Comparison of ENCODE assay signal across 9 cellular contexts in the genomic region with DNA sequence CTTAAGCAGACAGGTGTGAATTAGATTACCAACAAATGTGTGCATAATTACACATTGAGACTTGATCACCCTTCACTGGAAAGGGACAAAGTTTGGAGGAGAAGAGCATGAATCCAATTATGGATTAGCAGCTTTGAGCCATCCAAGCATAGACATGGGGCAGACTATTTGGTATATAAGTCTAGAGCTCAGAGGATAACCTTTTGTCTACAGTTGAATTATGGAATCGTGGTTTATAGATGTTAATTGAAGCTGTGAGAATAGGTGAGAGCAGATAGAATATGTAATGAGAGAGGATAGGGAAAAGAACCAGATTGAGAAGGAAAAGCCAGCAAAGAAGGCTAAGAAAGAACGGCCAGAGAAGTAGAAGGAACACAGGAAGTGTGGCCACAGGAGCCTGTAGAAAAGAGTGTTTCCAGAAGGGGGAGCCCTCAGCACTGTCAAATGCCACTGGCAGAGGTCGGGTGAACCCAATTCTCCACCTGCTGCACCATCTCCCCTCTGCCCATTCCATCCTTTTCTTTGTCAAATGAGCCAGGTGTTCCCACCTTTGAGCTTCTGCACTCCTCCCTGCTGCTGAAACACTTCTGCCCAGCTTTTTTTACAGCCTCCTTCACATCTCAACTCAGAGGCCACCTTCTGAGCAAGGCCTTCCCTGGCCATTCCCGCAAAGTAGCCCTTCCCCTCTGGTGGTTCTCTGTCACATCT. TPM values are rescaled to one million over a fixed set of nuclear protein-coding genes. Genes with fewer than 3 reads are reported as not detected.
A peak's percentile ranks its signal among the peaks of the same experiment; 100 is the strongest.
DNase-seq lines count a peak whose midpoint lies in the region; ATAC-seq, FAIRE-seq and TF ChIP-seq lines count a peak whose summit lies in the region.
"Had no signal": no experiment of that assay in that cellular context is flagged by ENCODE, and none has a peak within 500 bp of the region (broad histone marks: within the 10 kb centered on the region; RNA-seq: fewer than 3 reads in every experiment).

No MANE protein-coding gene starts in this region.

- H3K27me3 ChIP-seq in DOHH2 (ENCODE audit: control insufficient read depth, low read length), result no peaks in the 10 kb centered on the region
- no peaks in the 10 kb centered on the region for H3K27me3 ChIP-seq in pancreas

- H3K4me3 ChIP-seq in DOHH2 (ENCODE audit: low read length) (no peak overlapping the region), fibroblast of the aortic adventitia (ENCODE audit: low read depth, low read length) (no peak overlapping the region), pancreas (no peak overlapping the region)

- no peak overlapping the region for H3K27ac ChIP-seq in DOHH2 (ENCODE audit: low read depth, low read length)
- no peak overlapping the region for H3K27ac ChIP-seq in pancreas

- ATAC-seq in pancreas, result peak; percentile 78 to 97 (median 92)
- ATAC-seq in GM21786 (IDR thresholded peaks at IDR 0.05; ENCODE audit: unreplicated experiment), result no peak
- no peak for ATAC-seq in GM21447 (IDR thresholded peaks at IDR 0.05; ENCODE audit: unreplicated experiment)

- H3K9me3 ChIP-seq in DOHH2 (ENCODE audit: control insufficient read depth, insufficient read depth, low read length) (no peaks in the 10 kb centered on the region), pancreas (no peaks in the 10 kb centered on the region)

- H3K4me1 ChIP-seq in DOHH2 (ENCODE audit: control insufficient read depth, low read length), result peaks cover 4% of the 10 kb centered on the region
- H3K4me1 ChIP-seq in pancreas, result no peaks in the 10 kb centered on the region

- intact Hi-C loops in pancreas (cut with DNase I), result no loop called here

- no peak overlapping the region for H3K4me2 ChIP-seq in DOHH2 (ENCODE audit: low read length)

- FAIRE-seq in RCC 7860 (lab: Jason Lieb, UNC) (no peak), pancreas (lab: Jason Lieb, UNC) (no peak)

- 30 to 36% methylated on average over 4 of the region's 4 CpGs for WGBS in pancreas, 2 donors

- H3K9me2 ChIP-seq in DOHH2 (replicated peaks; ENCODE audit: control insufficient read depth, low read length), result no peaks in the 10 kb centered on the region

- H3F3A ChIP-seq in DOHH2 (ENCODE audit: control insufficient read depth, insufficient read depth), result peaks cover 6% of the 10 kb centered on the region

- no peaks in the 10 kb centered on the region for H3K79me2 ChIP-seq in DOHH2 (ENCODE audit: control insufficient read depth, low read length)

- H3K36me3 ChIP-seq in DOHH2 (ENCODE audit: control insufficient read depth, low read length), result peaks cover 59% of the 10 kb centered on the region
- H3K36me3 ChIP-seq in pancreas, result peaks cover 0 to 41% (median 0%) of the 10 kb centered on the region in 3 donors

- H4K20me1 ChIP-seq in DOHH2 (ENCODE audit: control insufficient read depth, insufficient read depth, low read depth, low read length), result no peaks in the 10 kb centered on the region

- peak; percentile 68 to 84 for DNase-seq in Kasumi-1 (lab: John Stamatoyannopoulos, UW)
- DNase-seq in RCC 7860 (ENCODE audit: low spot score), result peak; percentile 47
- DNase-seq in activated T-cell treated with anti-CD3 and anti-CD28 coated beads, Interleukin-2, amount 50 U/mL, for 48 hours, result peak; percentile 69 to 73
- peak; percentile 61 for DNase-seq in fibroblast of the aortic adventitia (ENCODE audit: low read depth)
- DNase-seq in pancreas, result peak in 3 of 6 donors; percentile 22 to 58 (median 37)

- peak; percentile 79 for TF ChIP-seq CTCF in DOHH2 (IDR thresholded peaks at IDR 0.05; ENCODE audit: low read depth, low read length, poor library complexity, severe bottlenecking)
- TF ChIP-seq CTCF in fibroblast of the aortic adventitia (IDR thresholded peaks at IDR 0.05; ENCODE audit: insufficient read depth, low read length), result peak; percentile 79
- TF ChIP-seq CTCF in pancreas (IDR thresholded peaks at IDR 0.05), result peak in 3 of 4 donors; percentile 24 to 51 (median 32)

RNA-seq across cellular contexts. Expression of a gene that starts 7.3 kb away (rescaled TPM):
- total RNA-seq in fibroblast of the aortic adventitia (ENCODE audit: low replicate concordance), result 17.4 and 26.4 TPM in 2 replicates
- 10 to 100 TPM in 3 of 6 donors, 1 to 10 TPM in 3; 7.4 to 15.3 (median 8.9) TPM for total RNA-seq in pancreas
- 10 to 100 TPM; 15.5 to 22.0 TPM for polyA plus RNA-seq in pancreas

RNA-seq across cellular contexts. Expression of a gene that starts 7.4 kb away (rescaled TPM):
- total RNA-seq in fibroblast of the aortic adventitia (ENCODE audit: low replicate concordance), result 0.18 TPM in 1 of 2 replicates, not detected in the other
- under 1 TPM in 4 of 6 donors, not detected in 2; 0.35 to 0.81 (median 0.48) TPM for total RNA-seq in pancreas
- 1 to 10 TPM in 1 of 2 donors, under 1 TPM in 1; 0.95 to 1.8 TPM for polyA plus RNA-seq in pancreas
- total RNA-seq: T-helper 2 cell treated with Interferon-gamma antibody and Interleukin-4, amounts not matched to agents 100 ng/mL and 5 ng/mL, for 36 hours had no signal

RNA-seq across cellular contexts. Expression of a gene that starts 13.4 kb away (rescaled TPM):
- total RNA-seq in fibroblast of the aortic adventitia (ENCODE audit: low replicate concordance) (0.49 and 53.3 TPM in 2 replicates), pancreas (1 to 10 TPM in 2 of 6 donors, under 1 TPM in 2, not detected in 2; 0.38 to 1.9 (median 1.4) TPM)
- polyA plus RNA-seq in pancreas, result under 1 TPM; 0.31 to 0.61 TPM

RNA-seq across cellular contexts. Expression of a gene that starts 28.0 kb away (rescaled TPM):
- total RNA-seq in fibroblast of the aortic adventitia (ENCODE audit: low replicate concordance) (0.45 and 1.8 TPM in 2 replicates), pancreas (not detected)
- 1 to 10 TPM; 1.2 to 4.0 TPM for polyA plus RNA-seq in pancreas
- total RNA-seq: T-helper 2 cell treated with Interferon-gamma antibody and Interleukin-4, amounts not matched to agents 100 ng/mL and 5 ng/mL, for 36 hours had no signal

RNA-seq across cellular contexts. Expression of a gene that starts 34.5 kb away (rescaled TPM):
- total RNA-seq in fibroblast of the aortic adventitia (ENCODE audit: low replicate concordance) (88.8 and 90.7 TPM in 2 replicates), pancreas (1 to 10 TPM; 4.6 to 8.9 (median 5.9) TPM)
- 10 to 100 TPM; 11.3 to 22.6 TPM for polyA plus RNA-seq in pancreas

Comparison
In these comparisons a context has a peak if more than half of its experiments do, and no peak if none do; other contexts are left out.
1. ATAC-seq: peak in pancreas (4 of 4); none in GM21786 (single experiment) and GM21447 (single experiment).
2. Peak in every context shown above with its lines, with median percentiles within 50 percentile points of each other: CTCF ChIP-seq.